Comparison of ENCODE assay signal across 8 cellular contexts in the genomic region with DNA sequence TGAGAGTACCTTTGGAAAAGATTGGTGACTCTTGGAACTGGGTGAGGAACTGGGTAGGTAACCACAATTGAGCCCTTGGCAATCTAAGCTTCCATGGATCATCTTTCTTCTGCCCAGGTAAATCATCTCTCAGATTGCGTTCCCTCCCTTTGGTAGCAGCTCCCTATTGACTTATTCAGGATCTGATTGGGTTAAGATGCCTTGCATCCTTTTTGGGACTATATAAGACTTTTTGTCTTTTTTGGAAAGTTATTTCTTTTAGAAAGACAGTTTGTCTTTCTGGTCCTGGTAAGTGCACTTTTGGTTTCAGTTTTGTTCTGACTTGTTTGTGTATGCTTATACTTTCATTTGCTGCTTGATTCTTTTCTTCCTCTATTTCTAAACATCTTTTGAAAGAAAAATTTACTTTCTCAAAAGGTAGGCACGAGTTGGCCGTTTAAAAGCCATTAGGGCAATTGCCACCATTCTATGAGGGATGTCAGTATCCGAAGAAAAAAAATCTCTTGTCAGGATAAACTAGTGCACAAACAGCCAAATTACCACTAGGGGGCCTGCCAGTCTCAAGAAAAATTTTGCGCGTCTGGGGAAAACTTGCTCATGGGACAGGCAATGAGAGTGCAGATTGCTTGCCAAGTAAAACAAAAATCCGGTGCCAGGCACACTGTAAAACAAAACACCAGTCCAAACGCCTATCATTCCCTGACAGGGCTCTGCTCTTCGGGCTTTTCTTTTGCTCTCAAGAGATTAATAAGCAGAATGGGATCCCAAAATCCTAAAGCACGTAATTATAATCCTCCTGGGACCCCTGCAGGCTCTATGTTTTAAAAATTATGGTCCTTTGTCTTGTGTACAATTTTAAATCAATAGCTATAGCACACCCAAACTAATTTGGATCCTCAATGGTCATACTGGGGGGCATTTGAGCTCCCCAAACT. TPM values are rescaled to one million over a fixed set of nuclear protein-coding genes. Genes with fewer than 3 reads are reported as not detected.
A peak's percentile ranks its signal among the peaks of the same experiment; 100 is the strongest.
DNase-seq lines count a peak whose midpoint lies in the region; ATAC-seq, FAIRE-seq and TF ChIP-seq lines count a peak whose summit lies in the region.

No MANE protein-coding gene starts in this region.

- FAIRE-seq in GM19239 (lab: Jason Lieb, UNC), result peak; percentile 88

- H3K4me3 Mint-ChIP-seq in activated CD4-positive, alpha-beta memory T cell treated with anti-CD3 and anti-CD28 coated beads, Interleukin-2, amount 10 ng/mL, durations not matched to agents 7 days and 5 days, result peak overlapping the region; percentile 81
- peak overlapping the region; percentile 44 for H3K4me3 Mint-ChIP-seq in mesothelial cell of epicardium

- peaks cover 6 to 21% (median 18%) of the 10 kb centered on the region in 10 experiments; a peak in 18 of 20 replicates for H3K4me1 ChIP-seq in BLaER1 treated with 17β-estradiol and CSF1 and Interleukin-3, amounts not matched to agents 10 nM and 100 nM
- H3K4me1 ChIP-seq in effector memory CD4-positive, alpha-beta T cell (ENCODE audit: control insufficient read depth, insufficient read depth, low read length, poor library complexity, severe bottlenecking), result no peaks in the 10 kb centered on the region

- no peaks in the 10 kb centered on the region for H3K36me3 Mint-ChIP-seq in activated CD4-positive, alpha-beta memory T cell treated with anti-CD3 and anti-CD28 coated beads, Interleukin-2, amount 10 ng/mL, durations not matched to agents 7 days and 5 days (ENCODE audit: low read depth)
- no peaks in the 10 kb centered on the region for H3K36me3 Mint-ChIP-seq in mesothelial cell of epicardium

- H3K9me3 Mint-ChIP-seq in activated CD4-positive, alpha-beta memory T cell treated with anti-CD3 and anti-CD28 coated beads, Interleukin-2, amount 10 ng/mL, durations not matched to agents 7 days and 5 days, result no peaks in the 10 kb centered on the region
- peaks cover 19% of the 10 kb centered on the region for H3K9me3 Mint-ChIP-seq in mesothelial cell of epicardium

- H3K4me1 Mint-ChIP-seq in activated CD4-positive, alpha-beta memory T cell treated with anti-CD3 and anti-CD28 coated beads, Interleukin-2, amount 10 ng/mL, durations not matched to agents 7 days and 5 days, result peaks cover 16% of the 10 kb centered on the region
- peaks cover 2% of the 10 kb centered on the region for H3K4me1 Mint-ChIP-seq in mesothelial cell of epicardium

- H3K27ac Mint-ChIP-seq in activated CD4-positive, alpha-beta memory T cell treated with anti-CD3 and anti-CD28 coated beads, Interleukin-2, amount 10 ng/mL, durations not matched to agents 7 days and 5 days, result peak overlapping the region; percentile 73
- no peak overlapping the region for H3K27ac Mint-ChIP-seq in mesothelial cell of epicardium

- H4K20me1 ChIP-seq in BLaER1 treated with 17β-estradiol and CSF1 and Interleukin-3, amounts not matched to agents 10 nM and 100 nM, result no peaks in the 10 kb centered on the region

- H3K4me3 ChIP-seq in BLaER1 treated with 17β-estradiol and CSF1 and Interleukin-3, amounts not matched to agents 10 nM and 100 nM, result peak overlapping the region; percentile 52 to 72 (median 64)
- peak overlapping the region; percentile 57 for H3K4me3 ChIP-seq in effector memory CD4-positive, alpha-beta T cell (ENCODE audit: insufficient read depth, low read depth, low read length, poor library complexity, severe bottlenecking)

- H3K27ac ChIP-seq in BLaER1 treated with 17β-estradiol and CSF1 and Interleukin-3, amounts not matched to agents 10 nM and 100 nM, result peak overlapping the region; percentile 9 to 87 (median 83); a peak in 21 of 22 replicates
- H3K27ac ChIP-seq in effector memory CD4-positive, alpha-beta T cell (ENCODE audit: insufficient read depth, low read length, poor library complexity, severe bottlenecking), result no peak overlapping the region

- ATAC-seq in HG03571 (IDR thresholded peaks at IDR 0.05; ENCODE audit: unreplicated experiment), result peak; percentile 67

- no peaks in the 10 kb centered on the region for H3K36me3 ChIP-seq in BLaER1 treated with 17β-estradiol and CSF1 and Interleukin-3, amounts not matched to agents 10 nM and 100 nM
- no peaks in the 10 kb centered on the region for H3K36me3 ChIP-seq in effector memory CD4-positive, alpha-beta T cell (ENCODE audit: control insufficient read depth, insufficient read depth, low read length)

- POLR2A ChIA-PET in activated CD4-positive, alpha-beta memory T cell treated with anti-CD3 and anti-CD28 coated beads, Interleukin-2, amount 10 ng/mL, durations not matched to agents 7 days and 5 days (lab: Charles Lee), result interaction anchor here (0.9 to 1.0 kb wide), 3 partner anchors 342 to 363 kb away, joined by 3 to 5 read pairs (median 4); no protein-coding TSS in a partner anchor

- H3K27me3 ChIP-seq in BLaER1 treated with 17β-estradiol and CSF1 and Interleukin-3, amounts not matched to agents 10 nM and 100 nM, result no peaks in the 10 kb centered on the region
- no peaks in the 10 kb centered on the region for H3K27me3 ChIP-seq in effector memory CD4-positive, alpha-beta T cell (replicated peaks; ENCODE audit: control insufficient read depth, insufficient read depth, low read length, poor library complexity, severe bottlenecking)

- H3K9me3 ChIP-seq in BLaER1 treated with 17β-estradiol and CSF1 and Interleukin-3, amounts not matched to agents 10 nM and 100 nM (replicated peaks in 1 of 11), result peaks cover 2 to 11% (median 5%) of the 10 kb centered on the region in 11 experiments; a peak in 13 of 22 replicates
- H3K9me3 ChIP-seq in effector memory CD4-positive, alpha-beta T cell (ENCODE audit: control insufficient read depth, low read length), result no peaks in the 10 kb centered on the region

- CTCF ChIA-PET in activated CD4-positive, alpha-beta memory T cell treated with anti-CD3 and anti-CD28 coated beads, Interleukin-2, amount 10 ng/mL, durations not matched to agents 7 days and 5 days (lab: Charles Lee), result interaction anchor here (0.7 to 3.7 kb wide), 11 partner anchors 9 to 885 kb away, joined by 3 to 32 read pairs (median 4); no protein-coding TSS in a partner anchor

- H3K27me3 Mint-ChIP-seq in activated CD4-positive, alpha-beta memory T cell treated with anti-CD3 and anti-CD28 coated beads, Interleukin-2, amount 10 ng/mL, durations not matched to agents 7 days and 5 days, result peaks cover 42% of the 10 kb centered on the region
- peaks cover 14% of the 10 kb centered on the region for H3K27me3 Mint-ChIP-seq in mesothelial cell of epicardium (ENCODE audit: low read depth)

- peak overlapping the region; percentile 18 to 81 (median 73); a peak in 21 of 22 replicates for H3K9ac ChIP-seq in BLaER1 treated with 17β-estradiol and CSF1 and Interleukin-3, amounts not matched to agents 10 nM and 100 nM

- peak overlapping the region; percentile 78 to 99 (median 92) for H3K4me2 ChIP-seq in BLaER1 treated with 17β-estradiol and CSF1 and Interleukin-3, amounts not matched to agents 10 nM and 100 nM

- DNase-seq in GM19239 (ENCODE audit: insufficient read length, low spot score) (peak; percentile 54), NCI-H82 (lab: John Stamatoyannopoulos, UW) (peak; percentile 87), mesothelial cell of epicardium (ENCODE audit: low spot score in 2 of 2, unreplicated experiment in 2 of 2) (peak in 1 of 2 experiments; percentile 69)
- DNase-seq in activated CD4-positive, alpha-beta memory T cell treated with anti-CD3 and anti-CD28 coated beads, Interleukin-2, amount 10 ng/mL, durations not matched to agents 7 days and 5 days, result peak; percentile 71
- peak; percentile 4 to 42 (median 25) for DNase-seq in effector memory CD4-positive, alpha-beta T cell
- DNase-seq in stimulated activated CD8-positive, alpha-beta memory T cell treated with anti-CD3 and anti-CD28 coated beads, Interleukin-15, amount 100 ng/mL, for 24 hours (ENCODE audit: low read depth), result peak; percentile 15

- TF ChIP-seq CTCF in mesothelial cell of epicardium (IDR thresholded peaks at IDR 0.05; ENCODE audit: unreplicated experiment), result peak; percentile 90

RNA-seq across cellular contexts. Expression of a gene that starts 12.8 kb away (rescaled TPM):
- not detected for total RNA-seq in activated CD4-positive, alpha-beta memory T cell treated with anti-CD3 and anti-CD28 coated beads, Interleukin-2, amount 10 ng/mL, durations not matched to agents 7 days and 5 days
- not detected in 3 replicates for total RNA-seq in mesothelial cell of epicardium

RNA-seq across cellular contexts. Expression of a gene that starts 45.7 kb away (rescaled TPM):
- not detected for total RNA-seq in activated CD4-positive, alpha-beta memory T cell treated with anti-CD3 and anti-CD28 coated beads, Interleukin-2, amount 10 ng/mL, durations not matched to agents 7 days and 5 days
- total RNA-seq in mesothelial cell of epicardium, result not detected in 3 replicates

RNA-seq across cellular contexts. Expression of a gene that starts 54.0 kb away (rescaled TPM):
- not detected for total RNA-seq in activated CD4-positive, alpha-beta memory T cell treated with anti-CD3 and anti-CD28 coated beads, Interleukin-2, amount 10 ng/mL, durations not matched to agents 7 days and 5 days
- total RNA-seq in mesothelial cell of epicardium, result not detected in 3 replicates
